19 cellular contexts compared by ENCODE assay signal in genomic region chr5:96984506-96985192, GRCh38. TPM values are rescaled to one million over a fixed set of nuclear protein-coding genes. Genes with fewer than 3 reads are reported as not detected.
A peak's percentile ranks its signal among the peaks of the same experiment; 100 is the strongest.
DNase-seq lines count a peak whose midpoint lies in the region; ATAC-seq, FAIRE-seq and TF ChIP-seq lines count a peak whose summit lies in the region.
"Had no signal": no experiment of that assay in that cellular context is flagged by ENCODE, and none has a peak within 500 bp of the region (broad histone marks: within the 10 kb centered on the region; RNA-seq: fewer than 3 reads in every experiment).

No MANE protein-coding gene starts in this region.

- intact Hi-C loops in PC-3 (cut with micrococcal nuclease) (loop anchor here (5.0 kb wide), 1 partner anchor 47 kb away; the partner anchor contains the start of gene LNPEP), natural killer cell (cut with micrococcal nuclease) (loop anchor here (10.0 kb wide), 1 partner anchor 180 kb away; no protein-coding TSS in a partner anchor)

- H3K36me3 Mint-ChIP-seq in natural killer cell: no peaks in the 10 kb centered on the region

- no peak overlapping the region for H3K4me2 ChIP-seq in PC-3 (ENCODE audit: low read length)
- H3K4me2 ChIP-seq: GM23338 had no signal

- H3F3A ChIP-seq in PC-3 (ENCODE audit: low read length, unreplicated experiment): no peaks in the 10 kb centered on the region

- H3K9ac ChIP-seq in PC-3 (ENCODE audit: low read length): no peak overlapping the region

- peak; percentile 84 for ATAC-seq in PC-3
- no peak for ATAC-seq in natural killer cell
- no peak for ATAC-seq in GM19023 (IDR thresholded peaks at IDR 0.05; ENCODE audit: unreplicated experiment)
- ATAC-seq: GM23338, left cardiac atrium had no signal

- no peak overlapping the region for H3K4me3 ChIP-seq in PC-3 (ENCODE audit: low read length)
- H3K4me3 ChIP-seq: GM23338, skin epidermis, stomach had no signal

- CTCF ChIA-PET in PC-3 (lab: Charles Lee): no interaction called here

- peak; percentile 55 for FAIRE-seq in GM18507 (lab: Jason Lieb, UNC)

- no peaks in the 10 kb centered on the region for H3K9me2 ChIP-seq in PC-3 (replicated peaks; ENCODE audit: low read length)

- H2AFZ ChIP-seq in PC-3 (ENCODE audit: low read length): no peak overlapping the region
- H2AFZ ChIP-seq: GM23338 had no signal

- BruUV-seq in PC-3 (replicated peaks; lab: Mats Ljungman, UMichigan): no TSS peak

- H3K9me3 ChIP-seq in PC-3 (ENCODE audit: low read length): no peaks in the 10 kb centered on the region
- H3K9me3 ChIP-seq: stomach had no signal

- H3K9me3 Mint-ChIP-seq in natural killer cell: no peaks in the 10 kb centered on the region
- H3K9me3 Mint-ChIP-seq: activated T-helper 1 cell treated with anti-CD3 and anti-CD28 coated beads, Interleukin-12 subunit alpha, Interleukin-12 subunit beta, Interleukin-2, Interleukin-4 antibody, amounts not matched to agents 30 ng/mL and 10 ng/mL and 1 ng/mL, durations not matched to agents 14 hours and 24 hours and 36 hours; GM23338; T-helper 1 cell treated with Interleukin-12 subunit alpha and Interleukin-12 subunit beta and Interleukin-4 antibody, amounts not matched to agents 30 μg/mL and 1 μg/mL, for 36 hours had no signal

- H3K27ac ChIP-seq in PC-3 (ENCODE audit: low read length): no peak overlapping the region
- H3K27ac ChIP-seq: RWPE1, skin epidermis had no signal

- no peaks in the 10 kb centered on the region for H4K20me1 ChIP-seq in PC-3 (ENCODE audit: low read length)

- POLR2A ChIA-PET in PC-3 (lab: Charles Lee; ENCODE audit: unreplicated experiment): no interaction called here

- H3K4me1 Mint-ChIP-seq in natural killer cell: peaks cover 53 to 56% of the 10 kb centered on the region in 2 donors
- H3K4me1 Mint-ChIP-seq: GM23338 had no signal

- H3K36me3 ChIP-seq in PC-3 (ENCODE audit: low read depth, low read length): 0 out of 2 replicates have a peak, but pooled peaks cover 1% of the 10 kb centered on the region

- no peaks in the 10 kb centered on the region for H3K27me3 Mint-ChIP-seq in natural killer cell (ENCODE audit: low read depth in 2 of 2)

- DNase-seq in GM18507 (ENCODE audit: extremely low spot score, insufficient read length, low read depth) (no peak), PC-3 (peak; percentile 15), fibroblast of the conjunctiva (ENCODE audit: low read depth) (peak; percentile 23), natural killer cell (no peak), ecto neural progenitor cell (ENCODE audit: low spot score) (no peak), cerebellum (ENCODE audit: low spot score) (no peak), A172 (ENCODE audit: low spot score) (no peak)
- DNase-seq: activated CD4-positive, alpha-beta T cell treated with anti-CD3 and anti-CD28 coated beads for 4 hours; glutamatergic neuron; Kasumi-1; left cardiac atrium; NCI-H748 treated with DMSO at 0.1 percent for 48 hours; stomach had no signal

- H3K4me1 ChIP-seq in PC-3 (ENCODE audit: insufficient read depth, low read length): no peaks in the 10 kb centered on the region; the same call in 1 of the 2 replicates

- peak overlapping the region; percentile 8 to 46 for H3K27ac Mint-ChIP-seq in natural killer cell
- H3K27ac Mint-ChIP-seq: activated T-helper 1 cell treated with anti-CD3 and anti-CD28 coated beads, Interleukin-12 subunit alpha, Interleukin-12 subunit beta, Interleukin-2, Interleukin-4 antibody, amounts not matched to agents 30 ng/mL and 10 ng/mL and 1 ng/mL, durations not matched to agents 14 hours and 24 hours and 36 hours; GM23338; T-helper 1 cell treated with Interleukin-12 subunit alpha and Interleukin-12 subunit beta and Interleukin-4 antibody, amounts not matched to agents 30 μg/mL and 1 μg/mL, for 36 hours had no signal

- no peaks in the 10 kb centered on the region for H3K79me2 ChIP-seq in PC-3 (ENCODE audit: low read length)

- H3K27me3 ChIP-seq in PC-3 (ENCODE audit: low read length): no peaks in the 10 kb centered on the region
- H3K27me3 ChIP-seq: stomach had no signal

- peak overlapping the region; percentile 19 for H3K4me3 Mint-ChIP-seq in natural killer cell
- H3K4me3 Mint-ChIP-seq: activated T-helper 1 cell treated with anti-CD3 and anti-CD28 coated beads, Interleukin-12 subunit alpha, Interleukin-12 subunit beta, Interleukin-2, Interleukin-4 antibody, amounts not matched to agents 30 ng/mL and 10 ng/mL and 1 ng/mL, durations not matched to agents 14 hours and 24 hours and 36 hours; GM23338; T-helper 1 cell treated with Interleukin-12 subunit alpha and Interleukin-12 subunit beta and Interleukin-4 antibody, amounts not matched to agents 30 μg/mL and 1 μg/mL, for 36 hours had no signal

- TF ChIP-seq CTCF in PC-3 (conservative IDR thresholded peaks at IDR 0.05; ENCODE audit: low read depth, low read length) (no peak), natural killer cell (IDR thresholded peaks at IDR 0.05) (no peak)

RNA-seq across cellular contexts. Expression of gene LNPEP, which starts 48.8 kb away (rescaled TPM):
- total RNA-seq in PC-3 (2014; rRNA removed) (11.1 and 20.2 TPM in 2 replicates), natural killer cell (100 to 1,000 TPM; 126 to 162 (median 135) TPM), cerebellum (47.7 TPM)
- total RNA-seq in A172 (2014; rRNA removed; shearing (Covaris generic)): 25.8 and 30.2 TPM in 2 replicates

Comparison
In these comparisons a context has a peak if more than half of its experiments do, and no peak if none do; other contexts are left out.
1. DNase-seq: peak in PC-3 (single experiment) and fibroblast of the conjunctiva (single experiment); none in GM18507 (single experiment), natural killer cell (single experiment), ecto neural progenitor cell (single experiment), cerebellum (single experiment) and A172 (single experiment).